ENCODE assay signal across 26 cellular contexts in genomic region chr20:38838326-38838725, GRCh38. TPM values are rescaled to one million over a fixed set of nuclear protein-coding genes. Genes with fewer than 3 reads are reported as not detected.
A peak's percentile ranks its signal among the peaks of the same experiment; 100 is the strongest.
DNase-seq lines count a peak whose midpoint lies in the region; ATAC-seq and TF ChIP-seq lines count a peak whose summit lies in the region.
"Had no signal": no experiment of that assay in that cellular context is flagged by ENCODE, and none has a peak within 500 bp of the region (broad histone marks: within the 10 kb centered on the region; RNA-seq: fewer than 3 reads in every experiment).

No MANE protein-coding gene starts in this region.

- no peak overlapping the region for H2BK5ac ChIP-seq in neuronal stem cell (ENCODE audit: low read length)

- H2BK15ac ChIP-seq in neuronal stem cell (ENCODE audit: low read length), result no peak overlapping the region

- H4K91ac ChIP-seq in neuronal stem cell (ENCODE audit: low read depth, low read length, poor library complexity), result no peak overlapping the region

- H3K9me3 ChIP-seq in CD4-positive, alpha-beta T cell (ENCODE audit: control insufficient read depth, low read length), result no peaks in the 10 kb centered on the region
- H3K9me3 ChIP-seq in neuronal stem cell (replicated peaks in 1 of 2; ENCODE audit: control insufficient read depth in 2 of 2, insufficient read depth in 1 of 2, low read depth in 1 of 2, low read length in 2 of 2), result no peaks in the 10 kb centered on the region
- H3K9me3 ChIP-seq: breast epithelium, ovary, right atrium auricular region, SJSA1 had no signal

- no peak overlapping the region for H3K27ac ChIP-seq in CD4-positive, alpha-beta T cell (ENCODE audit: low read depth, low read length)
- H3K27ac ChIP-seq in neuronal stem cell (replicated peaks; ENCODE audit: low read length), result no peak overlapping the region
- H3K27ac ChIP-seq: breast epithelium, ovary, right atrium auricular region, SJSA1 had no signal

- H3K9me3 Mint-ChIP-seq in CD4-positive, alpha-beta T cell, result no peaks in the 10 kb centered on the region
- H3K9me3 Mint-ChIP-seq in activated naive CD8-positive, alpha-beta T cell treated with anti-CD3 and anti-CD28 coated beads, Interleukin-2, amount 50 U/mL, for 24 hours, result no peaks in the 10 kb centered on the region
- H3K9me3 Mint-ChIP-seq: nephron had no signal

- H4K8ac ChIP-seq in neuronal stem cell (ENCODE audit: low read depth, low read length), result no peak overlapping the region

- H3K4me2 ChIP-seq in neuronal stem cell (ENCODE audit: insufficient read depth, low read length, poor library complexity, severe bottlenecking), result no peak overlapping the region

- CTCF ChIA-PET in CD4-positive, alpha-beta T cell (lab: Charles Lee), result no interaction called here

- H3K4me1 Mint-ChIP-seq in CD4-positive, alpha-beta T cell (ENCODE audit: low read depth), result peaks cover 69% of the 10 kb centered on the region
- H3K4me1 Mint-ChIP-seq in activated naive CD8-positive, alpha-beta T cell treated with anti-CD3 and anti-CD28 coated beads, Interleukin-2, amount 50 U/mL, for 24 hours, result peaks cover 77% of the 10 kb centered on the region
- H3K4me1 Mint-ChIP-seq: nephron had no signal

- no peak overlapping the region for H2AK5ac ChIP-seq in neuronal stem cell (ENCODE audit: low read depth, low read length)

- H3K36me3 ChIP-seq in H7 (replicated peaks; ENCODE audit: control insufficient read depth, insufficient read depth, low read length) (no peaks in the 10 kb centered on the region), neuronal stem cell (replicated peaks in 1 of 2; ENCODE audit: control insufficient read depth in 2 of 2, insufficient read depth in 2 of 2, low read length in 2 of 2) (peaks cover 0 to 19% of the 10 kb centered on the region in 2 donors)
- H3K36me3 ChIP-seq: breast epithelium, ovary, right atrium auricular region, SJSA1 had no signal

- no peak overlapping the region for H3K4ac ChIP-seq in neuronal stem cell (ENCODE audit: low read length)

- POLR2A ChIA-PET in CD4-positive, alpha-beta T cell (lab: Charles Lee), result interaction anchor here (1.2 kb wide), 1 partner anchor 36 kb away, joined by 3 read pairs; no protein-coding TSS in a partner anchor

- H2BK120ac ChIP-seq in neuronal stem cell (ENCODE audit: low read depth, low read length), result no peak overlapping the region

- H3K4me3 ChIP-seq in H7 (ENCODE audit: insufficient read depth, low read depth, low read length) (no peak overlapping the region), neuronal stem cell (ENCODE audit: low read length in 2 of 2) (no peak overlapping the region)
- H3K4me3 ChIP-seq: breast epithelium, ovary, right atrium auricular region, SJSA1 had no signal

- H3K23ac ChIP-seq in neuronal stem cell (ENCODE audit: low read depth, low read length, poor library complexity), result no peak overlapping the region

- H2AFZ ChIP-seq in neuronal stem cell (ENCODE audit: low read length), result no peak overlapping the region

- no peak overlapping the region for H3K14ac ChIP-seq in neuronal stem cell (ENCODE audit: low read length)

- no peaks in the 10 kb centered on the region for H3K27me3 Mint-ChIP-seq in CD4-positive, alpha-beta T cell
- no peaks in the 10 kb centered on the region for H3K27me3 Mint-ChIP-seq in activated naive CD8-positive, alpha-beta T cell treated with anti-CD3 and anti-CD28 coated beads, Interleukin-2, amount 50 U/mL, for 24 hours

- no peak for ATAC-seq in CD4-positive, alpha-beta T cell (ENCODE audit: poor library complexity)
- ATAC-seq in activated naive CD8-positive, alpha-beta T cell treated with anti-CD3 and anti-CD28 coated beads, Interleukin-2, amount 50 U/mL, for 24 hours, result no peak
- ATAC-seq: left ventricle myocardium superior had no signal

- peaks cover 63% of the 10 kb centered on the region for H3K36me3 Mint-ChIP-seq in CD4-positive, alpha-beta T cell (ENCODE audit: low read depth)
- peaks cover 51% of the 10 kb centered on the region for H3K36me3 Mint-ChIP-seq in activated naive CD8-positive, alpha-beta T cell treated with anti-CD3 and anti-CD28 coated beads, Interleukin-2, amount 50 U/mL, for 24 hours (ENCODE audit: low read depth)

- intact Hi-C loops in CD4-positive, alpha-beta T cell (cut with DNase I, micrococcal nuclease), result no loop called here

- H3K27me3 ChIP-seq in CD4-positive, alpha-beta T cell (ENCODE audit: control insufficient read depth, insufficient read depth, low read length), result no peaks in the 10 kb centered on the region
- no peaks in the 10 kb centered on the region for H3K27me3 ChIP-seq in H7 (ENCODE audit: control insufficient read depth, insufficient read depth, low read length)
- H3K27me3 ChIP-seq in neuronal stem cell (ENCODE audit: control insufficient read depth in 3 of 3, insufficient read depth in 3 of 3, low read depth in 1 of 3, low read length in 3 of 3), result no peaks in the 10 kb centered on the region
- H3K27me3 ChIP-seq: breast epithelium, ovary, right atrium auricular region had no signal

- no peaks in the 10 kb centered on the region for H3K79me1 ChIP-seq in neuronal stem cell (ENCODE audit: low read depth, low read length)

- H3K9ac ChIP-seq in neuronal stem cell (ENCODE audit: low read depth, low read length, poor library complexity), result no peak overlapping the region

- no peak for TF ChIP-seq CTCF in CD4-positive, alpha-beta T cell (IDR thresholded peaks at IDR 0.05)

- peak overlapping the region; percentile 32 for H3K18ac ChIP-seq in neuronal stem cell (ENCODE audit: low read length)

- H3K4me1 ChIP-seq in neuronal stem cell (ENCODE audit: control insufficient read depth in 2 of 2, insufficient read depth in 1 of 2, low read depth in 1 of 2, low read length in 2 of 2), result no peaks in the 10 kb centered on the region
- H3K4me1 ChIP-seq: breast epithelium, right atrium auricular region, SJSA1 had no signal

- no peak for DNase-seq in CD4-positive, alpha-beta T cell
- DNase-seq in H7 (peak; percentile 18), neuronal stem cell (ENCODE audit: low spot score) (no peak), amygdala (lab: John Stamatoyannopoulos, UW) (no peak)
- no peak for DNase-seq in activated naive CD8-positive, alpha-beta T cell treated with anti-CD3 and anti-CD28 coated beads, Interleukin-2, amount 50 U/mL, for 24 hours
- DNase-seq in effector CD8-positive, alpha-beta T cell (lab: John Stamatoyannopoulos, UW), result no peak
- no peak for DNase-seq in stimulated activated CD4-positive, alpha-beta T cell treated with anti-CD3 and anti-CD28 coated beads, Interleukin-1b, Interleukin-23, amount 100 ng/mL, for 48 hours
- DNase-seq: activated CD4-positive, CD25-positive, alpha-beta regulatory T cell treated with anti-CD3 and anti-CD28 coated beads, Interleukin-2, amount 50 U/mL, for 72 hours; activated gamma-delta T cell; DMS 273 treated with DMSO at 0.1 percent for 48 hours; left ventricle myocardium superior; midbrain; NCI-H1105 treated with DMSO at 0.1 percent for 48 hours; NCI-H2029 treated with DMSO at 0.1 percent for 48 hours; NCI-H446; NCI-H82; ovary; stimulated activated CD4-positive, alpha-beta T cell treated with anti-CD3 and anti-CD28 coated beads, Interleukin-2, amount 100 ng/mL, for 48 hours; stimulated activated naive CD4-positive, alpha-beta T cell treated with Interleukin-2 at 50 U/mL for 16 hours; T-helper 1 cell had no signal

- no CpG with 5 or more reads among the region's 8 CpGs for WGBS in neuronal stem cell (ENCODE audit: extremely low coverage in 2 of 2, insufficient read length in 2 of 2, insufficient replicate concordance in 1 of 2), 2 donors

- H3K27ac Mint-ChIP-seq in CD4-positive, alpha-beta T cell, result peak overlapping the region; percentile 97
- peak overlapping the region; percentile 18 for H3K27ac Mint-ChIP-seq in activated naive CD8-positive, alpha-beta T cell treated with anti-CD3 and anti-CD28 coated beads, Interleukin-2, amount 50 U/mL, for 24 hours
- H3K27ac Mint-ChIP-seq: nephron had no signal

- H3K4me3 Mint-ChIP-seq in CD4-positive, alpha-beta T cell, result no peak overlapping the region
- H3K4me3 Mint-ChIP-seq in activated naive CD8-positive, alpha-beta T cell treated with anti-CD3 and anti-CD28 coated beads, Interleukin-2, amount 50 U/mL, for 24 hours, result no peak overlapping the region
- H3K4me3 Mint-ChIP-seq: nephron had no signal

- H2BK12ac ChIP-seq in neuronal stem cell (ENCODE audit: low read length), result no peak overlapping the region

RNA-seq across cellular contexts. Expression of gene PPP1R16B, which starts 32.8 kb away (rescaled TPM):
- 10 to 100 TPM; 87.6 to 91.1 TPM for total RNA-seq in CD4-positive, alpha-beta T cell
- total RNA-seq in H7 (2014; rRNA removed; shearing (Covaris generic)), result 19.8 and 23.6 TPM in 2 replicates
- 1.3 TPM for polyA plus RNA-seq in neuronal stem cell (2013, experiment 1 of 2)
- polyA plus RNA-seq in neuronal stem cell (2013, experiment 2 of 2), result 1.3 TPM
- total RNA-seq: M059J had no signal
- polyA plus RNA-seq: fibroblast of lung had no signal
